In genomic region chrX:1453951-1454785, GRCh38 we compare ENCODE assay signal across 8 cellular contexts. TPM values are rescaled to one million over a fixed set of nuclear protein-coding genes. Genes with fewer than 3 reads are reported as not detected.
DNase-seq lines count a peak whose midpoint lies in the region; ATAC-seq and TF ChIP-seq lines count a peak whose summit lies in the region.

No MANE protein-coding gene starts in this region.

- no peaks in the 10 kb centered on the region for H4K20me1 ChIP-seq in OCI-LY7 (ENCODE audit: insufficient read depth, low read length)

- WGBS in sigmoid colon, 2 donors = 2 to 4% methylated on average over 45 of the region's 45 CpGs

- no peak for TF ChIP-seq POLR2A in sigmoid colon (IDR thresholded peaks at IDR 0.05)

- peak overlapping the region; percentile 62 for H3K4me2 ChIP-seq in OCI-LY7 (ENCODE audit: low read length)

- peak; percentile 75 for DNase-seq in G401 (ENCODE audit: low spot score)
- DNase-seq in OCI-LY7 (ENCODE audit: low spot score) = peak; percentile 91
- DNase-seq in left cardiac atrium = peak; percentile 87
- peak; percentile 91 for DNase-seq in sigmoid colon
- DNase-seq in NCI-H82 treated with DMSO at 0.1 percent for 48 hours (lab: John Stamatoyannopoulos, UW; ENCODE audit: unreplicated experiment) = no peak
- DNase-seq in NCI-H2171 (lab: John Stamatoyannopoulos, UW) = no peak

- intact Hi-C loops in OCI-LY7 (cut with micrococcal nuclease; ENCODE audit: unreplicated experiment) = loop anchor here (1.0 to 10.0 kb wide), 9 partner anchors 38 to 1175 kb away; partner anchors contain the start of genes P2RY8 and SLC25A6
- intact Hi-C loops in left cardiac atrium (cut with DNase I) = loop anchor here in 1 of 2 donors (2.0 to 10.0 kb wide), 3 partner anchors 129 to 1141 kb away; no protein-coding TSS in a partner anchor
- intact Hi-C loops in sigmoid colon (cut with DNase I) = loop anchor here (1.0 to 5.0 kb wide), 7 partner anchors 137 to 1238 kb away; partner anchors contain the start of genes AKAP17A, CD99 and GTPBP6

- H3K9me3 Mint-ChIP-seq in activated naive CD4-positive, alpha-beta T cell treated with anti-CD3 and anti-CD28 coated beads, Interleukin-2, amount 50 U/mL, for 24 hours = peaks cover 3% of the 10 kb centered on the region

- H3K27ac ChIP-seq in HEK293 (ENCODE audit: extremely low read depth, low read depth, low read length) (no peak overlapping the region), OCI-LY7 (ENCODE audit: low read depth, low read length, poor library complexity, severe bottlenecking) (peak overlapping the region; percentile 58), sigmoid colon (peak overlapping the region; percentile 91 to 97 (median 96))

- no peaks in the 10 kb centered on the region for H3K27me3 ChIP-seq in sigmoid colon

- H3K27me3 Mint-ChIP-seq in activated naive CD4-positive, alpha-beta T cell treated with anti-CD3 and anti-CD28 coated beads, Interleukin-2, amount 50 U/mL, for 24 hours = no peaks in the 10 kb centered on the region

- H3K36me3 Mint-ChIP-seq in activated naive CD4-positive, alpha-beta T cell treated with anti-CD3 and anti-CD28 coated beads, Interleukin-2, amount 50 U/mL, for 24 hours = peaks cover 1% of the 10 kb centered on the region

- CTCF ChIA-PET in HEK293 (lab: Yijun Ruan, JAX) = no interaction called here
- CTCF ChIA-PET in OCI-LY7 (lab: Charles Lee; ENCODE audit: unreplicated experiment) = no interaction called here

- BruUV-seq in OCI-LY7 (replicated peaks; lab: Mats Ljungman, UMichigan) = no TSS peak

- H3K36me3 ChIP-seq in HEK293 (ENCODE audit: control insufficient read depth in 2 of 2, insufficient read depth in 1 of 2, low read length in 2 of 2) (no peaks in the 10 kb centered on the region), OCI-LY7 (ENCODE audit: insufficient read depth, low read length) (peaks cover 12% of the 10 kb centered on the region), sigmoid colon (no peaks in the 10 kb centered on the region)

- ATAC-seq in left cardiac atrium = peak; percentile 20 to 41

- peaks cover 16% of the 10 kb centered on the region for H3K4me1 Mint-ChIP-seq in activated naive CD4-positive, alpha-beta T cell treated with anti-CD3 and anti-CD28 coated beads, Interleukin-2, amount 50 U/mL, for 24 hours

- H3K79me2 ChIP-seq in OCI-LY7 (ENCODE audit: insufficient read depth, low read depth, low read length) = peaks cover 34% of the 10 kb centered on the region

- H2AFZ ChIP-seq in OCI-LY7 (ENCODE audit: low read length) = no peak overlapping the region; the same call in 1 of the 2 replicates

- TF ChIP-seq EP300 in sigmoid colon (IDR thresholded peaks at IDR 0.05) = no peak

- H3K4me1 ChIP-seq in HEK293 (ENCODE audit: control insufficient read depth, insufficient read depth, low read length) = no peaks in the 10 kb centered on the region
- peaks cover 49% of the 10 kb centered on the region for H3K4me1 ChIP-seq in OCI-LY7 (ENCODE audit: insufficient read depth, low read length, poor library complexity, severe bottlenecking)
- peaks cover 0 to 33% (median 27%) of the 10 kb centered on the region in 4 donors for H3K4me1 ChIP-seq in sigmoid colon

- no peaks in the 10 kb centered on the region for H3K9me2 ChIP-seq in OCI-LY7 (ENCODE audit: insufficient read depth, low read length)

- H3K9me3 ChIP-seq in HEK293 (ENCODE audit: control insufficient read depth, insufficient read depth, low read depth, low read length) (no peaks in the 10 kb centered on the region), OCI-LY7 (ENCODE audit: low read length) (peaks cover under 1% of the 10 kb centered on the region; the same call in 1 of the 2 replicates), sigmoid colon (no peaks in the 10 kb centered on the region)

- no peak overlapping the region for H3K27ac Mint-ChIP-seq in activated naive CD4-positive, alpha-beta T cell treated with anti-CD3 and anti-CD28 coated beads, Interleukin-2, amount 50 U/mL, for 24 hours

- POLR2A ChIA-PET in HEK293 (lab: Yijun Ruan, JAX) (no interaction called here), OCI-LY7 (lab: Charles Lee) (no interaction called here)

- H3K4me3 ChIP-seq in HEK293 (ENCODE audit: low read depth, low read length) (peak overlapping the region; percentile 31), OCI-LY7 (ENCODE audit: low read depth, low read length, poor library complexity, severe bottlenecking) (peak overlapping the region; percentile 68), sigmoid colon (peak overlapping the region; percentile 38 to 86 (median 64))

- TF ChIP-seq CTCF in HEK293 (tag by site-specific recombination; IDR thresholded peaks at IDR 0.05) = peak; percentile 75
- peak; percentile 93 for TF ChIP-seq CTCF in OCI-LY7 (conservative IDR thresholded peaks at IDR 0.05; ENCODE audit: low read length)
- peak; percentile 84 to 98 (median 93) for TF ChIP-seq CTCF in sigmoid colon (IDR thresholded peaks at IDR 0.05)

- peak overlapping the region; percentile 45 for H3K4me3 Mint-ChIP-seq in activated naive CD4-positive, alpha-beta T cell treated with anti-CD3 and anti-CD28 coated beads, Interleukin-2, amount 50 U/mL, for 24 hours

- in situ Hi-C loops in G401 (cut with HindIII; ENCODE audit: low sequenced_read_pairs) = no loop called here

TF ChIP-seq in HEK293, 187 proteins besides CTCF, POLR2A, EP300 and RAD21 (continues in another document):
- TF ChIP-seq MEIS1 (CRISPR knock-in tag; IDR thresholded peaks at IDR 0.05; ENCODE audit: borderline replicate concordance) = no peak
- TF ChIP-seq ZNF26 (tag by site-specific recombination; IDR thresholded peaks at IDR 0.05) = no peak
- peak; percentile 79; the same call in 1 of the 2 replicates for TF ChIP-seq KLF17 (tag by site-specific recombination; IDR thresholded peaks at IDR 0.05)
- TF ChIP-seq, protein P1, sequence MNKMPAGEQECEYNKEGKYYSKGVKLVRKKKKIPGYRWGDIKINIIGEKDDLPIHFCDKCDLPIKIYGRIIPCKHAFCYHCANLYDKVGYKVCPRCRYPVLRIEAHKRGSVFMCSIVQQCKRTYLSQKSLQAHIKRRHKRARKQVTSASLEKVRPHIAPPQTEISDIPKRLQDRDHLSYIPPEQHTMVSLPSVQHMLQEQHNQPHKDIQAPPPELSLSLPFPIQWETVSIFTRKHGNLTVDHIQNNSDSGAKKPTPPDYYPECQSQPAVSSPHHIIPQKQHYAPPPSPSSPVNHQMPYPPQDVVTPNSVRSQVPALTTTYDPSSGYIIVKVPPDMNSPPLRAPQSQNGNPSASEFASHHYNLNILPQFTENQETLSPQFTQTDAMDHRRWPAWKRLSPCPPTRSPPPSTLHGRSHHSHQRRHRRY (tag by site-specific recombination; IDR thresholded peaks at IDR 0.05) = no peak
- TF ChIP-seq SP2 (tag by site-specific recombination; IDR thresholded peaks at IDR 0.05) = peak; percentile 27
- TF ChIP-seq ZNF280D (tag by site-specific recombination; IDR thresholded peaks at IDR 0.05) = no peak
- TF ChIP-seq ZNF561 (tag by site-specific recombination; IDR thresholded peaks at IDR 0.05; ENCODE audit: borderline replicate concordance) = no peak

RNA-seq across cellular contexts. Expression of gene ASMTL, which starts 1.5 kb away (rescaled TPM):
- 214 and 257 TPM in 2 replicates for total RNA-seq in G401 (2014; rRNA removed; shearing (Covaris generic))
- total RNA-seq in OCI-LY7 (2014; rRNA removed; shearing (Covaris generic)) = 17.2 and 17.6 TPM in 2 replicates
- 32.8 and 37.0 TPM in 2 replicates for total RNA-seq in OCI-LY7 (2022)
- 10 to 100 TPM; 26.4 to 27.7 TPM for total RNA-seq in left cardiac atrium
- 10 to 100 TPM; 20.8 to 30.6 (median 29.3) TPM for total RNA-seq in sigmoid colon
- polyA plus RNA-seq in sigmoid colon = 10 to 100 TPM; 11.8 to 24.0 (median 21.0) TPM

Comparison
In these comparisons a context has a peak if more than half of its experiments do, and no peak if none do; other contexts are left out.
1. DNase-seq: peak in G401 (single experiment), OCI-LY7 (single experiment), left cardiac atrium (single experiment) and sigmoid colon (single experiment); none in NCI-H82 treated with DMSO at 0.1 percent for 48 hours (single experiment) and NCI-H2171 (single experiment).
2. Peak in every context shown above with its lines, with median percentiles within 50 percentile points of each other: H3K4me3 ChIP-seq and CTCF ChIP-seq.